30 cellular contexts compared by ENCODE assay signal in the genomic region with DNA sequence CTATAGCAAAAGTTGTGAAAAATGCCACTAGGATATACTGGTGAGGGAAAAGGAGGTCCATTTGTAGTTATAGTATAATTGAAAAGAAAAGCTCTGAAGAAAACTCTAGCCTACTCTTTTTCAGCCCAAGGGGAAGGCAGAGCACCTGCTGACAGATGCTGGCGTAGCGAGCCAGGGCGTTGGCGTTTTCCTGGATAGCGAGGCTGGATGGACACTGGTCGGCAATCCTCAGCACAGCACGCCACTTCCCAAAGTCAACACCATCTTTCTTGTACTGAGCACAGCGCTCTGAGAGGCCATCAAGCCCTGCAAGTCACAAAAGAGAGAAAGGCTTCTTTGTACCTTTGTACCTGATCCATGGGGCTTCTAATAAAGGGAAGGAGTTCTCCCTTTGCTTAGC. TPM values are rescaled to one million over a fixed set of nuclear protein-coding genes. Genes with fewer than 3 reads are reported as not detected.
"Had no signal": no experiment of that assay in that cellular context is flagged by ENCODE, and none has a peak within 500 bp of the region (broad histone marks: within the 10 kb centered on the region; RNA-seq: fewer than 3 reads in every experiment).

No MANE protein-coding gene starts in this region.

- H3K4me1 ChIP-seq: lower lobe of right lung, stomach, suprapubic skin, tibial nerve had no signal

- H3K36me3 ChIP-seq: heart left ventricle, lower lobe of right lung, stomach, suprapubic skin, tibial nerve had no signal

- H3K27me3 ChIP-seq: heart left ventricle, stomach, suprapubic skin, tibial nerve had no signal

- H3K4me3 ChIP-seq: heart left ventricle, lower lobe of right lung, stomach, suprapubic skin, tibial nerve had no signal

- H3K9me3 ChIP-seq: heart left ventricle, lower lobe of right lung, stomach, suprapubic skin had no signal

- H3K27ac ChIP-seq: heart left ventricle, lower lobe of right lung, suprapubic skin, tibial nerve had no signal

- DNase-seq: activated CD4-positive, alpha-beta T cell treated with anti-CD3 and anti-CD28 coated beads for 4 hours; activated CD4-positive, alpha-beta T cell treated with anti-CD3 and anti-CD28 coated beads, Interleukin-2, amount 50 U/mL, for 48 hours; activated CD4-positive, CD25-positive, alpha-beta regulatory T cell; activated CD8-positive, alpha-beta memory T cell treated with anti-CD3 and anti-CD28 coated beads, Interleukin-2, amount 50 U/mL, for 48 hours; activated naive CD4-positive, alpha-beta T cell; activated naive CD8-positive, alpha-beta T cell treated with anti-CD3 and anti-CD28 coated beads for 36 hours; activated T-cell treated with anti-CD3 and anti-CD28 coated beads, Interleukin-2, amount 50 U/mL, for 4 hours; heart left ventricle; left colon; lower lobe of right lung; naive B cell; occipital lobe; posterior cingulate gyrus; small intestine; stimulated activated CD4-positive, alpha-beta T cell treated with anti-CD3 and anti-CD28 coated beads, Interleukin-2, amount 100 ng/mL, for 24 hours; stomach had no signal

- ATAC-seq: activated T-cell treated with anti-CD3 and anti-CD28 coated beads, Interleukin-2, amount 50 U/mL, for 4 hours; heart left ventricle; lower lobe of right lung; sciatic nerve; stimulated activated effector memory CD8-positive, alpha-beta T cell treated with anti-CD3 and anti-CD28 coated beads, Interleukin-12 subunit alpha, Interleukin-12 subunit beta, amount 100 ng/mL, for 72 hours had no signal

- FAIRE-seq: bronchial epithelial cell, endometrium, keratinocyte, small intestine, urothelium cell line had no signal

RNA-seq across cellular contexts. Expression of gene ALDOB, which starts 8.2 kb away (rescaled TPM):
- total RNA-seq: activated CD8-positive, alpha-beta memory T cell treated with anti-CD3 and anti-CD28 coated beads for 36 hours; activated naive CD8-positive, alpha-beta T cell treated with anti-CD3 and anti-CD28 coated beads for 36 hours; activated T-helper 2 cell treated with anti-CD3 and anti-CD28 coated beads, Interferon-gamma antibody, Interleukin-2, Interleukin-4, amounts not matched to agents 10 μg/mL and 5 μg/mL and 100 μg/mL, durations not matched to agents 14 hours and 24 hours and 36 hours; bronchial epithelial cell; epithelial cell of proximal tubule; fibroblast of villous mesenchyme; neural crest cell; sciatic nerve; tibial nerve had no signal
- polyA plus RNA-seq: keratinocyte had no signal

RNA-seq across cellular contexts. Expression of gene BAAT, which starts 42.5 kb away (rescaled TPM):
- total RNA-seq: activated T-helper 2 cell treated with anti-CD3 and anti-CD28 coated beads, Interferon-gamma antibody, Interleukin-2, Interleukin-4, amounts not matched to agents 10 μg/mL and 5 μg/mL and 100 μg/mL, durations not matched to agents 14 hours and 24 hours and 36 hours; epithelial cell of proximal tubule; left colon; lower lobe of right lung; mesenteric fat pad; sciatic nerve; tibial nerve had no signal
- polyA plus RNA-seq: stomach had no signal
